Comparison of ENCODE assay signal across 32 cellular contexts in the genomic region with DNA sequence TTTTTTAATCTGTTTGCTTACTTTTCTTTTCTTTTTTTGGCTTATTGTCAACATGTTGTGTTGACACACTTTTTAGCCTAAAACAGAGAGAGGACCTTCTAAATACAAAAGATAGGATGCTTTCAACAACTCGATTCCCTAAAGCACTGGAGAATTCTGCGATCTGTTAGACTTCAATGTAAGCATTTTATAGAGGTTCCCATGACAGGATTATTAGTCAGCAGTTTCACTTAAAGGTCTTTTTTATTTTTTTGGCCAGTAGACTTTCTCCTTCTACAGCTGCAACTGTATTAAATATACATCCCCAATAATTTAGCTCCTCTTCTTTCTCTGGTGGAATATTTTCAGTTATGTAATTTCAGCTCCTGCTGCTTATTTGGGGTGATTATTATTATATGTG. TPM values are rescaled to one million over a fixed set of nuclear protein-coding genes. Genes with fewer than 3 reads are reported as not detected.
DNase-seq lines count a peak whose midpoint lies in the region; FAIRE-seq and TF ChIP-seq lines count a peak whose summit lies in the region.
"Had no signal": no experiment of that assay in that cellular context is flagged by ENCODE, and none has a peak within 500 bp of the region (broad histone marks: within the 10 kb centered on the region; RNA-seq: fewer than 3 reads in every experiment).

No MANE protein-coding gene starts in this region.

- H3K4me2 ChIP-seq in astrocyte (ENCODE audit: low read length): peak overlapping the region; percentile 43
- H3K4me2 ChIP-seq: KMS-11 had no signal

- peaks cover 5% of the 10 kb centered on the region for H3K4me1 ChIP-seq in astrocyte (ENCODE audit: insufficient read depth, low read length)

- H2AFZ ChIP-seq in astrocyte (ENCODE audit: low read depth, low read length): no peak overlapping the region

- no peak for TF ChIP-seq CTCF in astrocyte (IDR thresholded peaks at IDR 0.05; ENCODE audit: insufficient read depth, low read depth, low read length)
- no peak for TF ChIP-seq CTCF in osteocyte (IDR thresholded peaks at IDR 0.05)

- H3K4me3 Mint-ChIP-seq in astrocyte (ENCODE audit: unreplicated experiment) (no peak overlapping the region), osteocyte (ENCODE audit: unreplicated experiment) (no peak overlapping the region)
- H3K4me3 Mint-ChIP-seq: activated CD4-positive, alpha-beta memory T cell treated with anti-CD3 and anti-CD28 coated beads for 36 hours; natural killer cell treated with Interleukin-12 subunit alpha and Interleukin-12 subunit beta and Interleukin-15 and Interleukin-18, amount 100 ng/mL, for 72 hours; T-helper 17 cell had no signal

- H3K4me1 Mint-ChIP-seq in astrocyte (ENCODE audit: low read depth, unreplicated experiment) (peaks cover 7% of the 10 kb centered on the region), osteocyte (ENCODE audit: unreplicated experiment) (peaks cover 30% of the 10 kb centered on the region)

- FAIRE-seq in astrocyte (lab: Jason Lieb, UNC): no peak
- FAIRE-seq: colon, TTC549 had no signal

- H3K36me3 ChIP-seq in astrocyte (ENCODE audit: insufficient read depth, low read length): no peaks in the 10 kb centered on the region
- H3K36me3 ChIP-seq: gastrocnemius medialis had no signal

- H3K27ac Mint-ChIP-seq in astrocyte (ENCODE audit: unreplicated experiment) (no peak overlapping the region), osteocyte (ENCODE audit: unreplicated experiment) (peak overlapping the region; percentile 60)
- H3K27ac Mint-ChIP-seq: activated CD4-positive, alpha-beta memory T cell treated with anti-CD3 and anti-CD28 coated beads for 36 hours; natural killer cell treated with Interleukin-12 subunit alpha and Interleukin-12 subunit beta and Interleukin-15 and Interleukin-18, amount 100 ng/mL, for 72 hours; T-helper 17 cell had no signal

- H3K27me3 ChIP-seq in astrocyte (ENCODE audit: insufficient read depth, low read length): no peaks in the 10 kb centered on the region
- H3K27me3 ChIP-seq: body of pancreas, gastrocnemius medialis had no signal

- no peaks in the 10 kb centered on the region for H4K20me1 ChIP-seq in astrocyte (ENCODE audit: insufficient read depth, low read length)

- H3K27me3 Mint-ChIP-seq in astrocyte (ENCODE audit: low read depth, unreplicated experiment) (peaks cover 3% of the 10 kb centered on the region), osteocyte (ENCODE audit: unreplicated experiment) (no peaks in the 10 kb centered on the region)

- no peak overlapping the region for H3K27ac ChIP-seq in astrocyte (ENCODE audit: low read depth, low read length)
- H3K27ac ChIP-seq: body of pancreas, C4-2B, gastrocnemius medialis, HL-60, KMS-11 had no signal

- H3K9me3 Mint-ChIP-seq in astrocyte (ENCODE audit: unreplicated experiment) (peaks cover 3% of the 10 kb centered on the region), osteocyte (ENCODE audit: unreplicated experiment) (no peaks in the 10 kb centered on the region)

- peaks cover 2% of the 10 kb centered on the region for H3K36me3 Mint-ChIP-seq in astrocyte (ENCODE audit: low read depth, unreplicated experiment)
- H3K36me3 Mint-ChIP-seq in osteocyte (ENCODE audit: unreplicated experiment): peaks cover 3% of the 10 kb centered on the region
- H3K36me3 Mint-ChIP-seq: natural killer cell treated with Interleukin-12 subunit alpha and Interleukin-12 subunit beta and Interleukin-15 and Interleukin-18, amount 100 ng/mL, for 72 hours had no signal

- DNase-seq in HCEC 1CT (peak; percentile 77), astrocyte (ENCODE audit: low read depth) (no peak), fibroblast of peridontal ligament (ENCODE audit: extremely low read depth) (peak; percentile 62), osteocyte (ENCODE audit: extremely low spot score, unreplicated experiment) (no peak), GDM1 (lab: John Stamatoyannopoulos, UW) (no peak), AG20443 (ENCODE audit: low spot score) (no peak), NCI-H2171 treated with DMSO at 0.1 percent for 48 hours (lab: John Stamatoyannopoulos, UW) (no peak)
- DNase-seq in activated CD4-positive, alpha-beta T cell treated with anti-CD3 and anti-CD28 coated beads for 4 hours: no peak
- DNase-seq: activated CD4-positive, alpha-beta memory T cell treated with anti-CD3 and anti-CD28 coated beads for 36 hours; activated CD8-positive, alpha-beta memory T cell treated with anti-CD3 and anti-CD28 coated beads, Interleukin-2, amount 50 U/mL, for 4 hours; activated naive CD4-positive, alpha-beta T cell; body of pancreas; COR-L47; DMS79; effector memory CD4-positive, alpha-beta T cell; gastrocnemius medialis; MM.1S; NCI-H1105 treated with DMSO at 0.1 percent for 48 hours; NCI-H2029; NCI-H2227 treated with DMSO at 0.1 percent for 48 hours; NCI-H526; NK-92 treated with Interleukin-12 subunit alpha and Interleukin-12 subunit beta, amount 100 ng/mL, for 24 hours; Right ventricle myocardium superior; stimulated activated naive CD8-positive, alpha-beta T cell treated with anti-CD3 and anti-CD28 coated beads, Interleukin-15, Interleukin-2, amounts not matched to agents 100 U/mL and 50 U/mL, for 24 hours; T-helper 17 cell had no signal

- H3K4me3 ChIP-seq in astrocyte (ENCODE audit: insufficient read depth, low read depth, low read length): no peak overlapping the region
- H3K4me3 ChIP-seq: body of pancreas, gastrocnemius medialis, lung had no signal

- H3K9me3 ChIP-seq in astrocyte (ENCODE audit: insufficient read depth, low read depth, low read length): no peaks in the 10 kb centered on the region
- H3K9me3 ChIP-seq: body of pancreas, gastrocnemius medialis had no signal

- no peaks in the 10 kb centered on the region for H3K79me2 ChIP-seq in astrocyte (ENCODE audit: insufficient read depth, low read length)

- no peak overlapping the region for H3K9ac ChIP-seq in astrocyte (ENCODE audit: low read length)
- H3K9ac ChIP-seq: KMS-11 had no signal

RNA-seq across cellular contexts. Expression of gene NRP1, which starts 12.8 kb away (rescaled TPM):
- total RNA-seq in astrocyte (59.4 and 73.5 TPM in 2 replicates), osteocyte (208 and 222 TPM in 2 replicates)

Comparison
In these comparisons a context has a peak if more than half of its experiments do, and no peak if none do; other contexts are left out.
1. DNase-seq: peak in HCEC 1CT (single experiment) and fibroblast of peridontal ligament (single experiment); none in astrocyte (single experiment), osteocyte (single experiment), GDM1 (single experiment), AG20443 (single experiment), activated CD4-positive, alpha-beta T cell treated with anti-CD3 and anti-CD28 coated beads for 4 hours (0 of 2) and NCI-H2171 treated with DMSO at 0.1 percent for 48 hours (single experiment).